ENCODE assay signal across 1 cellular context in the genomic region with DNA sequence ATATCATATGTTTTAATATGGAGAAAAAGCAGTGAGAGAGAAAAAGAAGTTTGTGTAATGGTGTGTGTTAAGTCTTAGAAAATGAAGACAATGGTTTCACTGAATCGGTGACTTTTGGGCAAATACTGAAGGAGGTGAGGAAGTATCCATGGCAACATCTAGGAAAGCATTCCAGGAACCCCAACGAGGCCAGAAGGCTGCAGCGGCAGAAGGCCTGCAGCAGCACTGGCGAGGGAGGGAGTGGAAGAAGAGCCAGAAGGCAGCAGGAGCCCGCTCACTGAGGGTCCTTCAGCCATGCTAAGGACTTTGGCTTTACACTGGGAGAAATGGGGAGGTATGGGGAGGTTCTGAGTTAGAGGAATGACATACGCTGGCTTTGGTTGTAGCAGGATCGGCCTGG.
A peak's percentile ranks its signal among the peaks of the same experiment; 100 is the strongest.
TF ChIP-seq lines count a peak whose summit lies in the region.

No MANE protein-coding gene starts in this region.

TF ChIP-seq in GM12878, 131 proteins besides CTCF, POLR2A, EP300 and RAD21:
- TF ChIP-seq POLR2AphosphoS2 (IDR thresholded peaks at IDR 0.05; ENCODE audit: low read depth, low read length) (no peak), ASH2L (IDR thresholded peaks at IDR 0.05; ENCODE audit: borderline replicate concordance, low read depth) (no peak), HDAC2 (IDR thresholded peaks at IDR 0.05) (no peak), HDGF (IDR thresholded peaks at IDR 0.05) (0 out of 2 replicates have a peak, but pooled peaks have one; percentile 42)
- TF ChIP-seq, protein P1, sequence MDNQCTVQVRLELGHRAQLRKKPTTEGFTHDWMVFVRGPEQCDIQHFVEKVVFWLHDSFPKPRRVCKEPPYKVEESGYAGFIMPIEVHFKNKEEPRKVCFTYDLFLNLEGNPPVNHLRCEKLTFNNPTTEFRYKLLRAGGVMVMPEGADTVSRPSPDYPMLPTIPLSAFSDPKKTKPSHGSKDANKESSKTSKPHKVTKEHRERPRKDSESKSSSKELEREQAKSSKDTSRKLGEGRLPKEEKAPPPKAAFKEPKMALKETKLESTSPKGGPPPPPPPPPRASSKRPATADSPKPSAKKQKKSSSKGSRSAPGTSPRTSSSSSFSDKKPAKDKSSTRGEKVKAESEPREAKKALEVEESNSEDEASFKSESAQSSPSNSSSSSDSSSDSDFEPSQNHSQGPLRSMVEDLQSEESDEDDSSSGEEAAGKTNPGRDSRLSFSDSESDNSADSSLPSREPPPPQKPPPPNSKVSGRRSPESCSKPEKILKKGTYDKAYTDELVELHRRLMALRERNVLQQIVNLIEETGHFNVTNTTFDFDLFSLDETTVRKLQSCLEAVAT (IDR thresholded peaks at IDR 0.05), result peak; percentile 30; the same call in 1 of the 2 replicates
